Comparison of ENCODE assay signal across 25 cellular contexts in the genomic region with DNA sequence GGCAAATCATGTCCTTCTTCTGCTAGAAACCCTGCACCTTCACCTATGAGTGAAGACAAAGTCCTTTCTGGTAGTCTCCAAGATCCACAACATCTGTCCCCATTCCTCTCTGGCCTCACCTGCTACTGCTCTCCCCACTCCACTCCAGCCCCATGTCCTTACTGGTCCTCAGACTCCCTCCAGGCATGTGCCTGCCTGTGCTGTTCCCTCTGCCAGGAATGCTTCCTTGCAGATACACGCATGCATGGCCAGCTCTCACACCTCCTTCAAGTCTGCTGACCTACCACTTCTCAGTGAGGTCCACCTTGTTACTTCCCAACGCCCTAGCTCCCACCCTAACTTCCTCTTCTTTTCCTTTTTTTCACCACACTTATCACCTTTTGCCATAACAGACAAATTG.
"Had no signal": no experiment of that assay in that cellular context is flagged by ENCODE, and none has a peak within 500 bp of the region (broad histone marks: within the 10 kb centered on the region; RNA-seq: fewer than 3 reads in every experiment).

No MANE protein-coding gene starts in this region.

- H3K36me3 ChIP-seq: SJSA1 had no signal

- H3K9me3 ChIP-seq: MG63, Peyer's patch, SJSA1 had no signal

- H3K4me1 ChIP-seq: Peyer's patch, SJSA1 had no signal

- FAIRE-seq: HTR-8/SVneo had no signal

- H3K27ac ChIP-seq: HL-60, Peyer's patch, SJSA1, SK-N-MC had no signal

- H3K4me3 ChIP-seq: MG63, Peyer's patch, SJSA1, SK-N-MC had no signal

- H3K27me3 ChIP-seq: MG63, Peyer's patch, SJSA1 had no signal

- ATAC-seq: PC-3, Right ventricle myocardium inferior had no signal

- DNase-seq: Karpas-422, KG1, MG63, NCI-H1092, NCI-H1105 treated with DMSO at 0.1 percent for 48 hours, NCI-H1417 treated with DMSO at 0.1 percent for 48 hours, NCI-H146, NCI-H1694 treated with DMSO at 0.1 percent for 48 hours, NCI-H1930, NCI-H2081, NCI-H2107, NCI-H226, NCI-H446, NCI-H510A, NCI-H524 treated with DMSO at 0.1 percent for 48 hours, NCI-H69, NCI-H774, PC-3, Peyer's patch, SIG-M5 had no signal
